ENCODE assay signal across 15 cellular contexts in genomic region chr3:58411851-58412830, GRCh38.
"Had no signal": no experiment of that assay in that cellular context is flagged by ENCODE, and none has a peak within 500 bp of the region (broad histone marks: within the 10 kb centered on the region; RNA-seq: fewer than 3 reads in every experiment).

No MANE protein-coding gene starts in this region.

- H3K9me3 Mint-ChIP-seq: activated naive CD4-positive, alpha-beta T cell treated with anti-CD3 and anti-CD28 coated beads for 36 hours; nephron had no signal

- H3K27ac Mint-ChIP-seq: activated naive CD4-positive, alpha-beta T cell treated with anti-CD3 and anti-CD28 coated beads for 36 hours; nephron; progenitor cell of endocrine pancreas had no signal

- H3K9me3 ChIP-seq: right atrium auricular region, tibial artery, uterus had no signal

- H3K4me3 Mint-ChIP-seq: activated naive CD4-positive, alpha-beta T cell treated with anti-CD3 and anti-CD28 coated beads for 36 hours; nephron had no signal

- H3K4me2 ChIP-seq: hepatocyte had no signal

- H3K36me3 ChIP-seq: uterus had no signal

- H3K4me1 ChIP-seq: tibial artery, uterus had no signal

- H3K79me2 ChIP-seq: hepatocyte had no signal

- DNase-seq: activated CD4-positive, alpha-beta T cell treated with anti-CD3 and anti-CD28 coated beads, Interleukin-2, amount 50 U/mL, for 1 hour; activated naive CD4-positive, alpha-beta T cell treated with anti-CD3 and anti-CD28 coated beads for 36 hours; activated T-cell treated with anti-CD3 and anti-CD28 coated beads for 4 hours; left ventricle myocardium superior; mesenchymal stem cell; stimulated activated CD4-positive, alpha-beta T cell treated with anti-CD3 and anti-CD28 coated beads, Interleukin-4, amount 100 ng/mL, for 24 hours; tibial artery; uterus had no signal

- ATAC-seq: activated CD4-positive, CD25-positive, alpha-beta regulatory T cell treated with anti-CD3 and anti-CD28 coated beads, Interleukin-2, amount 50 U/mL, for 24 hours; esophagus mucosa; left ventricle myocardium superior had no signal

- H3K27me3 Mint-ChIP-seq: progenitor cell of endocrine pancreas had no signal

- H3K4me3 ChIP-seq: hepatocyte, right atrium auricular region, skin epidermis, tibial artery, uterus had no signal

- H3K27me3 ChIP-seq: hepatocyte, right atrium auricular region, tibial artery, uterus had no signal

- H3K27ac ChIP-seq: hepatocyte, right atrium auricular region, tibial artery, uterus had no signal

- H2AFZ ChIP-seq: hepatocyte had no signal
